1 cellular context compared by ENCODE assay signal in genomic region chr7:22488643-22489462, GRCh38.
A peak's percentile ranks its signal among the peaks of the same experiment; 100 is the strongest.
TF ChIP-seq lines count a peak whose summit lies in the region.

No MANE protein-coding gene starts in this region.

TF ChIP-seq in H1, 55 proteins besides CTCF, POLR2A, EP300 and RAD21 (continued from another document):
- TF ChIP-seq, protein P1, sequence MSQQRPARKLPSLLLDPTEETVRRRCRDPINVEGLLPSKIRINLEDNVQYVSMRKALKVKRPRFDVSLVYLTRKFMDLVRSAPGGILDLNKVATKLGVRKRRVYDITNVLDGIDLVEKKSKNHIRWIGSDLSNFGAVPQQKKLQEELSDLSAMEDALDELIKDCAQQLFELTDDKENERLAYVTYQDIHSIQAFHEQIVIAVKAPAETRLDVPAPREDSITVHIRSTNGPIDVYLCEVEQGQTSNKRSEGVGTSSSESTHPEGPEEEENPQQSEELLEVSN (IDR thresholded peaks at IDR 0.05) = no peak
- TF ChIP-seq SUZ12 (IDR thresholded peaks at IDR 0.05; ENCODE audit: low read length) (no peak), EZH2 (IDR thresholded peaks at IDR 0.05; ENCODE audit: low read depth, low read length, severe bottlenecking) (no peak), GTF2F1 (IDR thresholded peaks at IDR 0.05; ENCODE audit: borderline replicate concordance, low read depth, low read length) (no peak), CBX5 (IDR thresholded peaks at IDR 0.05; ENCODE audit: low read depth, low read length) (no peak), BRCA1 (IDR thresholded peaks at IDR 0.05; ENCODE audit: low read depth, low read length) (peak; percentile 38), SIX5 (IDR thresholded peaks at IDR 0.05; ENCODE audit: low read depth, low read length) (no peak), CTBP2 (IDR thresholded peaks at IDR 0.05; ENCODE audit: borderline replicate concordance, insufficient read depth, insufficient read length, low read length) (no peak), SRF (IDR thresholded peaks at IDR 0.05; ENCODE audit: low read depth, low read length) (no peak), JUND (IDR thresholded peaks at IDR 0.05; ENCODE audit: low read length) (0 out of 2 replicates have a peak, but pooled peaks have one; percentile 13), NRF1 (IDR thresholded peaks at IDR 0.05; ENCODE audit: low read depth, low read length) (no peak), JUN (IDR thresholded peaks at IDR 0.05; ENCODE audit: low read depth, low read length) (no peak), GABPA (IDR thresholded peaks at IDR 0.05; ENCODE audit: borderline replicate concordance, insufficient read depth, low read length) (no peak), CREB1 (IDR thresholded peaks at IDR 0.05) (no peak), SP1 (IDR thresholded peaks at IDR 0.05; ENCODE audit: low read depth, low read length) (no peak), SIN3A (conservative IDR thresholded peaks at IDR 0.05 in 1 of 2, IDR thresholded peaks at IDR 0.05 in 1 of 2; ENCODE audit: low read depth in 1 of 2, low read length in 2 of 2) (no peak), TEAD4 (IDR thresholded peaks at IDR 0.05; ENCODE audit: low read depth, low read length) (no peak), YY1 (IDR thresholded peaks at IDR 0.05; ENCODE audit: low read depth, low read length) (peak; percentile 69; the same call in 1 of the 2 replicates)
- TF ChIP-seq, protein P2, sequence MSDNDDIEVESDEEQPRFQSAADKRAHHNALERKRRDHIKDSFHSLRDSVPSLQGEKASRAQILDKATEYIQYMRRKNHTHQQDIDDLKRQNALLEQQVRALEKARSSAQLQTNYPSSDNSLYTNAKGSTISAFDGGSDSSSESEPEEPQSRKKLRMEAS (IDR thresholded peaks at IDR 0.05) = peak; percentile 65; the same call in 1 of the 2 replicates
